ENCODE assay signal across 8 cellular contexts in the genomic region with DNA sequence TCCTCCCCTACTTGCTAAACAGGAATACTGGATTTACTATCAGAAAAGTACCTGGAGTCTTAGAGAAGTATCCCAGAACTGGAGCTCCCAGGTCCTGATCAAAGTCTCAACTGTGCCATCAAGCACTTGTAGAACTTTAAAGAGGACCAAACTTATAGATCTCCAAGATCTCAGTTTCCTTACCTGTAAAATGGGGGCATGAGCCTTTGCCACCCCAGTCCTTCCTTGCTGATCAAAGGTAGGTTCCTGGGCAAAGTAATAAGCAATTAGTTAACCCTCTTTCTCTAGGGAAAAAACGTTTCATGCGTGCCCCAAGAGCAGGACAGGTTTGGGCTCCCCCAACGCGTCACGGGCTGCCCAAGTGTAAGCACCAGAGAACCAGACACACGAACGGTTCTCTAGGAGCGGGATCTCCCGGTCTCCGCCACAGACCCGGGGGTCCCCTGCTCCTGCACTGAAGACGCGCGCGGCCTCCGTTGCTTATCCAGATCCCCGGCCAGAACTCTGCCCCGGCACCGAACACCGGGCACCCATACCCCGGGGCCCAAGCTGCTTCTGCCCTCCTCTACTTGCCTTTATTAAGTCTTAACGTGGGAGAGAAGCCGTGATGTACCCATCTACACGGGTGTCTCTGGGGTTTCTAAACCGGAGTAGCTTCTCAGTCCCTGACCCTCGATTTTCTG. TPM values are rescaled to one million over a fixed set of nuclear protein-coding genes. Genes with fewer than 3 reads are reported as not detected.
DNase-seq lines count a peak whose midpoint lies in the region; ATAC-seq and TF ChIP-seq lines count a peak whose summit lies in the region.

No MANE protein-coding gene starts in this region.

- peaks cover 3% of the 10 kb centered on the region for H3K79me2 ChIP-seq in neural progenitor cell (ENCODE audit: low read depth)

- H4K20me1 ChIP-seq in neural progenitor cell (ENCODE audit: low read depth) = no peaks in the 10 kb centered on the region

- peak overlapping the region; percentile 16 for H3K9ac ChIP-seq in neural progenitor cell

- H3K27ac ChIP-seq in neural progenitor cell = no peak overlapping the region

- H3K36me3 ChIP-seq in neural progenitor cell = no peaks in the 10 kb centered on the region

- peaks cover 35% of the 10 kb centered on the region for H3K27me3 Mint-ChIP-seq in activated T-cell treated with anti-CD3 and anti-CD28 coated beads, Interleukin-2, amount 50 U/mL, for 4 hours (ENCODE audit: low read depth)
- H3K27me3 Mint-ChIP-seq in neural progenitor cell (ENCODE audit: insufficient read depth, low read depth) = no peaks in the 10 kb centered on the region

- ATAC-seq in activated T-cell treated with anti-CD3 and anti-CD28 coated beads, Interleukin-2, amount 50 U/mL, for 4 hours = peak; percentile 14 to 25
- ATAC-seq in GM21528 (IDR thresholded peaks at IDR 0.05; ENCODE audit: low FRiP score, unreplicated experiment) = no peak

- H3K4me3 Mint-ChIP-seq in activated T-cell treated with anti-CD3 and anti-CD28 coated beads, Interleukin-2, amount 50 U/mL, for 4 hours = no peak overlapping the region
- H3K4me3 Mint-ChIP-seq in neural progenitor cell = peak overlapping the region; percentile 99

- TF ChIP-seq CTCF in neural progenitor cell (IDR thresholded peaks at IDR 0.05) = no peak

- H3K9me3 Mint-ChIP-seq in activated T-cell treated with anti-CD3 and anti-CD28 coated beads, Interleukin-2, amount 50 U/mL, for 4 hours = no peaks in the 10 kb centered on the region
- no peaks in the 10 kb centered on the region for H3K9me3 Mint-ChIP-seq in neural progenitor cell

- H3K4me1 Mint-ChIP-seq in activated T-cell treated with anti-CD3 and anti-CD28 coated beads, Interleukin-2, amount 50 U/mL, for 4 hours (ENCODE audit: low read depth) = no peaks in the 10 kb centered on the region
- peaks cover 20% of the 10 kb centered on the region for H3K4me1 Mint-ChIP-seq in neural progenitor cell

- H3K27me3 ChIP-seq in neural progenitor cell = peaks cover 10% of the 10 kb centered on the region

- H3K9me3 ChIP-seq in neural progenitor cell (ENCODE audit: low read depth) = no peaks in the 10 kb centered on the region

- peaks cover 10% of the 10 kb centered on the region for H3K4me1 ChIP-seq in neural progenitor cell

- H3F3A ChIP-seq in neural progenitor cell (ENCODE audit: low read depth) = peaks cover 8% of the 10 kb centered on the region

- peak overlapping the region; percentile 80 for H3K4me2 ChIP-seq in neural progenitor cell

- H3K4me3 ChIP-seq in neural progenitor cell = peak overlapping the region; percentile 73

- H2AFZ ChIP-seq in neural progenitor cell (replicated peaks) = peak overlapping the region; percentile 98

- peak overlapping the region; percentile 99 for H3K27ac Mint-ChIP-seq in neural progenitor cell

- no peak for DNase-seq in activated T-cell treated with anti-CD3 and anti-CD28 coated beads, Interleukin-2, amount 50 U/mL, for 4 hours
- DNase-seq in activated T-cell treated with anti-CD3 and anti-CD28 coated beads, Interleukin-2, amount 50 U/mL, for 1 hour = no peak
- peak; percentile 40 for DNase-seq in RKO (ENCODE audit: low spot score)
- DNase-seq in fibroblast of peridontal ligament (ENCODE audit: extremely low read depth) = peak; percentile 7
- peak; percentile 67 for DNase-seq in neural progenitor cell (ENCODE audit: low spot score)
- DNase-seq in COLO829 (ENCODE audit: low spot score) = no peak
- DNase-seq in NCI-H524 treated with DMSO at 0.1 percent for 48 hours (lab: John Stamatoyannopoulos, UW) = no peak

- H3K36me3 Mint-ChIP-seq in activated T-cell treated with anti-CD3 and anti-CD28 coated beads, Interleukin-2, amount 50 U/mL, for 4 hours (ENCODE audit: insufficient read depth) = no peaks in the 10 kb centered on the region
- H3K36me3 Mint-ChIP-seq in neural progenitor cell = peaks cover 10% of the 10 kb centered on the region

RNA-seq across cellular contexts. Expression of gene ZNF214, which starts 0.5 kb away (rescaled TPM):
- not detected for total RNA-seq in activated T-cell treated with anti-CD3 and anti-CD28 coated beads, Interleukin-2, amount 50 U/mL, for 4 hours
- 13.2 and 19.6 TPM in 2 replicates for total RNA-seq in neural progenitor cell (ENCODE audit: low replicate concordance)

RNA-seq across cellular contexts. Expression of gene NLRP14, which starts 0.6 kb away (rescaled TPM):
- total RNA-seq in activated T-cell treated with anti-CD3 and anti-CD28 coated beads, Interleukin-2, amount 50 U/mL, for 4 hours = not detected
- 1.3 and 1.8 TPM in 2 replicates for total RNA-seq in neural progenitor cell (ENCODE audit: low replicate concordance)

Comparison
In these comparisons a context has a peak if more than half of its experiments do, and no peak if none do; other contexts are left out.
1. DNase-seq: peak in RKO (single experiment), fibroblast of peridontal ligament (single experiment) and neural progenitor cell (single experiment); none in activated T-cell treated with anti-CD3 and anti-CD28 coated beads, Interleukin-2, amount 50 U/mL, for 4 hours (single experiment), activated T-cell treated with anti-CD3 and anti-CD28 coated beads, Interleukin-2, amount 50 U/mL, for 1 hour (single experiment), COLO829 (single experiment) and NCI-H524 treated with DMSO at 0.1 percent for 48 hours (single experiment).
2. RNA of gene ZNF214, which starts 0.5 kb away (total RNA-seq): 13.2 to 19.6 TPM in neural progenitor cell; not detected in activated T-cell treated with anti-CD3 and anti-CD28 coated beads, Interleukin-2, amount 50 U/mL, for 4 hours; every median in the first group is over 10 times any median in the second.